In genomic region chr4:107894138-107894603, GRCh38 we compare ENCODE assay signal across 18 cellular contexts.
"Had no signal": no experiment of that assay in that cellular context is flagged by ENCODE, and none has a peak within 500 bp of the region (broad histone marks: within the 10 kb centered on the region; RNA-seq: fewer than 3 reads in every experiment).

No MANE protein-coding gene starts in this region.

- DNase-seq: activated CD4-positive, alpha-beta memory T cell treated with anti-CD3 and anti-CD28 coated beads for 36 hours; activated gamma-delta T cell; activated T-cell treated with anti-CD3 and anti-CD28 coated beads, Interleukin-2, amount 50 U/mL, for 48 hours; amygdala; brain microvascular endothelial cell; dorsolateral prefrontal cortex; head of caudate nucleus; kidney; midbrain; naive thymus-derived CD8-positive, alpha-beta T cell; right lobe of liver; stimulated activated CD4-positive, alpha-beta T cell treated with anti-CD3 and anti-CD28 coated beads, Interleukin-2, amount 100 ng/mL, for 24 hours; stimulated activated naive B cell treated with anti-CD40 and anti-IgM and Interleukin-4, amounts not matched to agents 10 μg/mL and 1 μg/mL and 100 μg/mL, for 72 hours; T-helper 9 cell; trophoblast cell had no signal

- H3K27ac ChIP-seq: brain microvascular endothelial cell, dorsolateral prefrontal cortex, right lobe of liver had no signal

- H3K27me3 ChIP-seq: brain microvascular endothelial cell, dorsolateral prefrontal cortex, foreskin keratinocyte, right lobe of liver had no signal

- H3K9me3 Mint-ChIP-seq: stimulated activated naive B cell treated with anti-CD40 and anti-IgM and Interleukin-4, amounts not matched to agents 10 μg/mL and 1 μg/mL and 100 μg/mL, for 72 hours had no signal

- ATAC-seq: foreskin keratinocyte; naive thymus-derived CD8-positive, alpha-beta T cell; stimulated activated naive B cell treated with anti-CD40 and anti-IgM and Interleukin-4, amounts not matched to agents 10 μg/mL and 1 μg/mL and 100 μg/mL, for 72 hours had no signal

- H3K27ac Mint-ChIP-seq: activated CD4-positive, alpha-beta memory T cell treated with anti-CD3 and anti-CD28 coated beads for 36 hours; activated naive CD8-positive, alpha-beta T cell; naive thymus-derived CD8-positive, alpha-beta T cell; stimulated activated naive B cell treated with anti-CD40 and anti-IgM and Interleukin-4, amounts not matched to agents 10 μg/mL and 1 μg/mL and 100 μg/mL, for 72 hours had no signal

- H3K4me1 Mint-ChIP-seq: stimulated activated naive B cell treated with anti-CD40 and anti-IgM and Interleukin-4, amounts not matched to agents 10 μg/mL and 1 μg/mL and 100 μg/mL, for 72 hours had no signal

- H3K36me3 Mint-ChIP-seq: activated CD4-positive, alpha-beta memory T cell treated with anti-CD3 and anti-CD28 coated beads for 36 hours; activated naive CD8-positive, alpha-beta T cell; naive thymus-derived CD8-positive, alpha-beta T cell; stimulated activated naive B cell treated with anti-CD40 and anti-IgM and Interleukin-4, amounts not matched to agents 10 μg/mL and 1 μg/mL and 100 μg/mL, for 72 hours had no signal

- FAIRE-seq: kidney had no signal

- H3K36me3 ChIP-seq: brain microvascular endothelial cell, prostate gland, right lobe of liver had no signal

- H3K4me3 Mint-ChIP-seq: activated CD4-positive, alpha-beta memory T cell treated with anti-CD3 and anti-CD28 coated beads for 36 hours; activated naive CD8-positive, alpha-beta T cell; naive thymus-derived CD8-positive, alpha-beta T cell; stimulated activated naive B cell treated with anti-CD40 and anti-IgM and Interleukin-4, amounts not matched to agents 10 μg/mL and 1 μg/mL and 100 μg/mL, for 72 hours had no signal

- H3K4me3 ChIP-seq: dorsolateral prefrontal cortex, prostate gland, right lobe of liver had no signal

- H3K4me1 ChIP-seq: right lobe of liver had no signal
